In genomic region chr6:118298476-118298875, GRCh38 we compare ENCODE assay signal across 19 cellular contexts.
"Had no signal": no experiment of that assay in that cellular context is flagged by ENCODE, and none has a peak within 500 bp of the region (broad histone marks: within the 10 kb centered on the region; RNA-seq: fewer than 3 reads in every experiment).

No MANE protein-coding gene starts in this region.

- H3K9me3 ChIP-seq: colonic mucosa, pancreas, SJSA1 had no signal

- FAIRE-seq: pancreas had no signal

- H3K36me3 Mint-ChIP-seq: naive thymus-derived CD4-positive, alpha-beta T cell; stimulated activated memory B cell treated with anti-CD40 and anti-IgM and Interleukin-4, amounts not matched to agents 10 μg/mL and 1 μg/mL and 100 μg/mL, for 72 hours; type B pancreatic cell had no signal

- H3K4me1 ChIP-seq: colonic mucosa, foreskin keratinocyte, pancreas, SJSA1 had no signal

- H3K4me1 Mint-ChIP-seq: activated naive CD8-positive, alpha-beta T cell treated with anti-CD3 and anti-CD28 coated beads, Interleukin-2, amount 50 U/mL, for 24 hours; naive thymus-derived CD4-positive, alpha-beta T cell; stimulated activated memory B cell treated with anti-CD40 and anti-IgM and Interleukin-4, amounts not matched to agents 10 μg/mL and 1 μg/mL and 100 μg/mL, for 72 hours had no signal

- H3K4me3 Mint-ChIP-seq: activated naive CD8-positive, alpha-beta T cell treated with anti-CD3 and anti-CD28 coated beads, Interleukin-2, amount 50 U/mL, for 24 hours; naive thymus-derived CD4-positive, alpha-beta T cell; stimulated activated memory B cell treated with anti-CD40 and anti-IgM and Interleukin-4, amounts not matched to agents 10 μg/mL and 1 μg/mL and 100 μg/mL, for 72 hours; T-helper 2 cell treated with Interferon-gamma antibody and Interleukin-4, amounts not matched to agents 5 μg/mL and 100 μg/mL, for 36 hours; type B pancreatic cell had no signal

- DNase-seq: activated CD4-positive, alpha-beta T cell treated with anti-CD3 and anti-CD28 coated beads, Interleukin-2, amount 50 U/mL, for 1 hour; activated CD4-positive, CD25-positive, alpha-beta regulatory T cell; activated CD8-positive, alpha-beta memory T cell treated with anti-CD3 and anti-CD28 coated beads for 24 hours; activated naive CD4-positive, alpha-beta T cell treated with Interleukin-2 at 50 U/mL for 16 hours; activated naive CD8-positive, alpha-beta T cell treated with anti-CD3 and anti-CD28 coated beads, Interleukin-2, amount 50 U/mL, for 24 hours; caudate nucleus; colonic mucosa; foreskin keratinocyte; head of caudate nucleus; left colon; naive thymus-derived CD4-positive, alpha-beta T cell; pancreas; stimulated activated CD4-positive, alpha-beta T cell treated with anti-CD3 and anti-CD28 coated beads, Interleukin-2, amount 100 ng/mL, for 48 hours; substantia nigra had no signal

- ATAC-seq: activated naive CD8-positive, alpha-beta T cell treated with anti-CD3 and anti-CD28 coated beads, Interleukin-2, amount 50 U/mL, for 24 hours; esophagus mucosa; foreskin keratinocyte; left colon; naive thymus-derived CD4-positive, alpha-beta T cell; pancreas; stimulated activated memory B cell treated with anti-CD40 and anti-IgM and Interleukin-4, amounts not matched to agents 10 μg/mL and 1 μg/mL and 100 μg/mL, for 72 hours had no signal

- H3K9me3 Mint-ChIP-seq: activated naive CD8-positive, alpha-beta T cell treated with anti-CD3 and anti-CD28 coated beads, Interleukin-2, amount 50 U/mL, for 24 hours; T-helper 2 cell treated with Interferon-gamma antibody and Interleukin-4, amounts not matched to agents 5 μg/mL and 100 μg/mL, for 36 hours; type B pancreatic cell had no signal

- H3K27me3 Mint-ChIP-seq: type B pancreatic cell had no signal

- H3K27ac ChIP-seq: colonic mucosa, foreskin keratinocyte, pancreas, SJSA1 had no signal

- H3K36me3 ChIP-seq: colonic mucosa, pancreas, SJSA1 had no signal

- H3K27ac Mint-ChIP-seq: activated naive CD8-positive, alpha-beta T cell treated with anti-CD3 and anti-CD28 coated beads, Interleukin-2, amount 50 U/mL, for 24 hours; naive thymus-derived CD4-positive, alpha-beta T cell; stimulated activated memory B cell treated with anti-CD40 and anti-IgM and Interleukin-4, amounts not matched to agents 10 μg/mL and 1 μg/mL and 100 μg/mL, for 72 hours; T-helper 2 cell treated with Interferon-gamma antibody and Interleukin-4, amounts not matched to agents 5 μg/mL and 100 μg/mL, for 36 hours; type B pancreatic cell had no signal

- H3K27me3 ChIP-seq: colonic mucosa, foreskin keratinocyte, pancreas had no signal

- H3K4me3 ChIP-seq: colonic mucosa, pancreas, SJSA1 had no signal
